9 cellular contexts compared by ENCODE assay signal in genomic region chr9:130766904-130767262, GRCh38.
DNase-seq lines count a peak whose midpoint lies in the region; ATAC-seq, FAIRE-seq and TF ChIP-seq lines count a peak whose summit lies in the region.
"Had no signal": no experiment of that assay in that cellular context is flagged by ENCODE, and none has a peak within 500 bp of the region (broad histone marks: within the 10 kb centered on the region; RNA-seq: fewer than 3 reads in every experiment).

No MANE protein-coding gene starts in this region.

- no peaks in the 10 kb centered on the region for H3K9me3 ChIP-seq in astrocyte (ENCODE audit: insufficient read depth, low read depth, low read length)

- peak overlapping the region; percentile 69 for H3K9ac ChIP-seq in astrocyte (ENCODE audit: low read length)

- no peaks in the 10 kb centered on the region for H3K9me3 Mint-ChIP-seq in activated CD8-positive, alpha-beta memory T cell treated with anti-CD3 and anti-CD28 coated beads, Interleukin-2, amount 10 ng/mL, durations not matched to agents 7 days and 5 days (ENCODE audit: low read depth)
- H3K9me3 Mint-ChIP-seq in astrocyte (ENCODE audit: unreplicated experiment): no peaks in the 10 kb centered on the region
- no peaks in the 10 kb centered on the region for H3K9me3 Mint-ChIP-seq in mesothelial cell of epicardium

- peak overlapping the region; percentile 41 for H3K27ac Mint-ChIP-seq in activated CD8-positive, alpha-beta memory T cell treated with anti-CD3 and anti-CD28 coated beads, Interleukin-2, amount 10 ng/mL, durations not matched to agents 7 days and 5 days
- peak overlapping the region; percentile 88 for H3K27ac Mint-ChIP-seq in astrocyte (ENCODE audit: unreplicated experiment)
- peak overlapping the region; percentile 10 for H3K27ac Mint-ChIP-seq in mesothelial cell of epicardium

- DNase-seq in activated CD8-positive, alpha-beta memory T cell treated with anti-CD3 and anti-CD28 coated beads, Interleukin-2, amount 10 ng/mL, durations not matched to agents 7 days and 5 days: no peak
- no peak for DNase-seq in activated CD8-positive, alpha-beta memory T cell treated with anti-CD3 and anti-CD28 coated beads, Interleukin-2, amount 50 U/mL, for 4 hours
- DNase-seq in astrocyte (ENCODE audit: low read depth) (no peak), mesothelial cell of epicardium (ENCODE audit: low spot score in 2 of 2, unreplicated experiment in 2 of 2) (no peak), substantia nigra (lab: John Stamatoyannopoulos, UW) (peak in 4 of 49 donors; percentile 6 to 21 (median 13)), DMS153 treated with DMSO at 0.1 percent for 48 hours (lab: John Stamatoyannopoulos, UW; ENCODE audit: unreplicated experiment) (no peak), D721Med (ENCODE audit: insufficient read length, low spot score) (no peak)
- DNase-seq: NCI-H2029 had no signal

- CTCF ChIA-PET in activated CD8-positive, alpha-beta memory T cell treated with anti-CD3 and anti-CD28 coated beads, Interleukin-2, amount 10 ng/mL, durations not matched to agents 7 days and 5 days (lab: Charles Lee): interaction anchor here (0.9 kb wide), 1 partner anchor 103 kb away, joined by 3 read pairs; no protein-coding TSS in a partner anchor

- peaks cover 37% of the 10 kb centered on the region for H3K4me1 ChIP-seq in astrocyte (ENCODE audit: insufficient read depth, low read length)

- H3K4me3 Mint-ChIP-seq in activated CD8-positive, alpha-beta memory T cell treated with anti-CD3 and anti-CD28 coated beads, Interleukin-2, amount 10 ng/mL, durations not matched to agents 7 days and 5 days: no peak overlapping the region
- H3K4me3 Mint-ChIP-seq in astrocyte (ENCODE audit: unreplicated experiment) (no peak overlapping the region), mesothelial cell of epicardium (no peak overlapping the region)

- peaks cover 4% of the 10 kb centered on the region for H4K20me1 ChIP-seq in astrocyte (ENCODE audit: insufficient read depth, low read length)

- TF ChIP-seq CTCF in astrocyte (IDR thresholded peaks at IDR 0.05; ENCODE audit: insufficient read depth, low read depth, low read length): no peak
- TF ChIP-seq CTCF in mesothelial cell of epicardium (IDR thresholded peaks at IDR 0.05; ENCODE audit: unreplicated experiment): no peak
- TF ChIP-seq CTCF in D721Med (IDR thresholded peaks at IDR 0.05; ENCODE audit: insufficient read depth, missing control alignments): no peak

- H3K27me3 ChIP-seq in astrocyte (ENCODE audit: insufficient read depth, low read length): no peaks in the 10 kb centered on the region

- H3K4me1 Mint-ChIP-seq in activated CD8-positive, alpha-beta memory T cell treated with anti-CD3 and anti-CD28 coated beads, Interleukin-2, amount 10 ng/mL, durations not matched to agents 7 days and 5 days: peaks cover 50% of the 10 kb centered on the region
- H3K4me1 Mint-ChIP-seq in astrocyte (ENCODE audit: low read depth, unreplicated experiment): peaks cover 61% of the 10 kb centered on the region
- H3K4me1 Mint-ChIP-seq in mesothelial cell of epicardium: peaks cover 34% of the 10 kb centered on the region

- H2AFZ ChIP-seq in astrocyte (ENCODE audit: low read depth, low read length): no peak overlapping the region

- no peak overlapping the region for H3K4me2 ChIP-seq in astrocyte (ENCODE audit: low read length)

- no peaks in the 10 kb centered on the region for H3K27me3 Mint-ChIP-seq in activated CD8-positive, alpha-beta memory T cell treated with anti-CD3 and anti-CD28 coated beads, Interleukin-2, amount 10 ng/mL, durations not matched to agents 7 days and 5 days
- H3K27me3 Mint-ChIP-seq in astrocyte (ENCODE audit: low read depth, unreplicated experiment) (no peaks in the 10 kb centered on the region), mesothelial cell of epicardium (ENCODE audit: low read depth) (no peaks in the 10 kb centered on the region)

- FAIRE-seq in astrocyte (lab: Jason Lieb, UNC): no peak
- FAIRE-seq in D721Med (lab: Jason Lieb, UNC): no peak

- peak overlapping the region; percentile 78 for H3K27ac ChIP-seq in astrocyte (ENCODE audit: low read depth, low read length)
- H3K27ac ChIP-seq in substantia nigra (ENCODE audit: low read depth, low read length, poor library complexity, severe bottlenecking): peak overlapping the region; percentile 18

- peaks cover 77% of the 10 kb centered on the region for H3K79me2 ChIP-seq in astrocyte (ENCODE audit: insufficient read depth, low read length)

- no peak overlapping the region for H3K4me3 ChIP-seq in astrocyte (ENCODE audit: insufficient read depth, low read depth, low read length)

- no peak for ATAC-seq in activated CD8-positive, alpha-beta memory T cell treated with anti-CD3 and anti-CD28 coated beads, Interleukin-2, amount 10 ng/mL, durations not matched to agents 7 days and 5 days
- no peak for ATAC-seq in HG02852 (IDR thresholded peaks at IDR 0.05; ENCODE audit: unreplicated experiment)

- H3K36me3 Mint-ChIP-seq in activated CD8-positive, alpha-beta memory T cell treated with anti-CD3 and anti-CD28 coated beads, Interleukin-2, amount 10 ng/mL, durations not matched to agents 7 days and 5 days: no peaks in the 10 kb centered on the region
- H3K36me3 Mint-ChIP-seq in astrocyte (ENCODE audit: low read depth, unreplicated experiment): peaks cover 8% of the 10 kb centered on the region
- no peaks in the 10 kb centered on the region for H3K36me3 Mint-ChIP-seq in mesothelial cell of epicardium

- H3K36me3 ChIP-seq in astrocyte (ENCODE audit: insufficient read depth, low read length): no peaks in the 10 kb centered on the region

Comparison
In these comparisons a context has a peak if more than half of its experiments do, and no peak if none do; other contexts are left out.
1. H3K27ac Mint-ChIP-seq: peak in every context shown above with its lines; median percentile 88 in astrocyte; 41 in activated CD8-positive, alpha-beta memory T cell treated with anti-CD3 and anti-CD28 coated beads, Interleukin-2, amount 10 ng/mL, durations not matched to agents 7 days and 5 days; 10 in mesothelial cell of epicardium.